ENCODE assay signal across 8 cellular contexts in genomic region chr12:27627836-27628469, GRCh38.
A peak's percentile ranks its signal among the peaks of the same experiment; 100 is the strongest.
DNase-seq lines count a peak whose midpoint lies in the region; ATAC-seq, FAIRE-seq and TF ChIP-seq lines count a peak whose summit lies in the region.
"Not testable (repeated sequence)": the region's sequence is repeated elsewhere in the genome, so short reads cannot be mapped to it uniquely, and the experiment has no call there.

No MANE protein-coding gene starts in this region.

- H4K20me1 ChIP-seq in PC-3 (ENCODE audit: low read length); keratinocyte (ENCODE audit: control insufficient read depth, extremely low read depth, insufficient read depth, low read length): not testable (repeated sequence)

- peak overlapping the region; percentile 45 for H3K9ac ChIP-seq in PC-3 (ENCODE audit: low read length)
- peak overlapping the region; percentile 3 for H3K9ac ChIP-seq in keratinocyte (ENCODE audit: control insufficient read depth, extremely low read depth, insufficient read depth, low read length)
- peak overlapping the region; percentile 77 for H3K9ac ChIP-seq in skeletal muscle satellite cell (ENCODE audit: low read depth, low read length)

- CTCF ChIA-PET in PC-3 (lab: Charles Lee): not testable (repeated sequence)

- not testable (repeated sequence) for H3K9me3 ChIP-seq in PC-3 (ENCODE audit: low read length); body of pancreas; esophagus muscularis mucosa; keratinocyte (ENCODE audit: control insufficient read depth, low read depth, low read length); skeletal muscle satellite cell (replicated peaks; ENCODE audit: low read length); aorta (ENCODE audit: control insufficient read depth, low read length)

- not testable (repeated sequence) for H3K27me3 ChIP-seq in PC-3 (ENCODE audit: low read length); body of pancreas; esophagus muscularis mucosa; keratinocyte (ENCODE audit: control insufficient read depth, extremely low read depth, insufficient read depth, low read length); skeletal muscle satellite cell (ENCODE audit: control insufficient read depth, insufficient read depth, low read length); aorta (ENCODE audit: control insufficient read depth in 1 of 2, insufficient read depth in 2 of 2, low read length in 1 of 2)

- WGBS in body of pancreas, 2 donors: 48 to 53% methylated on average over 2 of the region's 2 CpGs
- WGBS in esophagus muscularis mucosa: 68% methylated on average over 2 of the region's 2 CpGs
- 41 to 43% methylated on average over 2 of the region's 2 CpGs for WGBS in aorta, 2 donors

- POLR2A ChIA-PET in PC-3 (lab: Charles Lee; ENCODE audit: unreplicated experiment): not testable (repeated sequence)

- H3K4me2 ChIP-seq in PC-3 (ENCODE audit: low read length) (peak overlapping the region; percentile 67), keratinocyte (ENCODE audit: control insufficient read depth, extremely low read depth, insufficient read depth, low read depth, low read length) (peak overlapping the region; percentile 59), skeletal muscle satellite cell (ENCODE audit: low read length) (peak overlapping the region; percentile 72)

- H3K4me3 Mint-ChIP-seq in activated T-cell treated with anti-CD3 and anti-CD28 coated beads, Interleukin-2, amount 50 U/mL, for 72 hours: peak overlapping the region; percentile 33 to 64

- not testable (repeated sequence) for H3K9me2 ChIP-seq in PC-3 (replicated peaks; ENCODE audit: low read length)

- H3K27ac Mint-ChIP-seq in activated T-cell treated with anti-CD3 and anti-CD28 coated beads, Interleukin-2, amount 50 U/mL, for 72 hours: not testable (repeated sequence)

- H3K4me1 Mint-ChIP-seq in activated T-cell treated with anti-CD3 and anti-CD28 coated beads, Interleukin-2, amount 50 U/mL, for 72 hours (ENCODE audit: low read depth): peaks cover 19% of the 10 kb centered on the region

- FAIRE-seq in GM12891 (lab: Jason Lieb, UNC) (peak; percentile 28), keratinocyte (lab: Jason Lieb, UNC) (peak; percentile 78)

- H2AFZ ChIP-seq in PC-3 (ENCODE audit: low read length); keratinocyte (ENCODE audit: control insufficient read depth, low read length): not testable (repeated sequence)

- not testable (repeated sequence) for BruUV-seq in PC-3 (replicated peaks; lab: Mats Ljungman, UMichigan)

- not testable (repeated sequence) for TF ChIP-seq EP300 in esophagus muscularis mucosa (IDR thresholded peaks at IDR 0.05)

- H3K27ac ChIP-seq in PC-3 (ENCODE audit: low read length) (peak overlapping the region; percentile 86), body of pancreas (peak overlapping the region in 3 of 4 donors; percentile 36 to 65 (median 39)), esophagus muscularis mucosa (replicated peaks in 1 of 4) (peak overlapping the region; percentile 6 to 69 (median 44)), keratinocyte (ENCODE audit: control insufficient read depth, insufficient read depth, low read length) (peak overlapping the region; percentile 38), aorta (ENCODE audit: low read depth in 1 of 2, low read length in 2 of 2) (peak overlapping the region; percentile 15 to 16)

- peaks cover 26% of the 10 kb centered on the region for H3K79me2 ChIP-seq in PC-3 (ENCODE audit: low read length)
- H3K79me2 ChIP-seq in keratinocyte (ENCODE audit: control insufficient read depth, insufficient read depth, low read length): peaks cover 66% of the 10 kb centered on the region

- H3K9me1 ChIP-seq in keratinocyte (ENCODE audit: control insufficient read depth, extremely low read depth, insufficient read depth, low read length): not testable (repeated sequence)

- dilution Hi-C loops in keratinocyte (cut with MboI; ENCODE audit: extremely low pct_ligation_motif_present, low sequenced_read_pairs): not testable (repeated sequence)

- TF ChIP-seq CTCF in PC-3 (conservative IDR thresholded peaks at IDR 0.05; ENCODE audit: low read depth, low read length); body of pancreas (IDR thresholded peaks at IDR 0.05); esophagus muscularis mucosa (IDR thresholded peaks at IDR 0.05); keratinocyte (optimal IDR thresholded peaks at IDR 0.05 in 1 of 3, IDR thresholded peaks at IDR 0.05 in 1 of 3, conservative IDR thresholded peaks at IDR 0.05 in 1 of 3; ENCODE audit: extremely low read depth in 1 of 3, insufficient read depth in 2 of 3, low read length in 3 of 3): not testable (repeated sequence)

- H3K4me3 ChIP-seq in PC-3 (ENCODE audit: low read length) (peak overlapping the region; percentile 24; the same call in 1 of the 2 replicates), skeletal muscle satellite cell (ENCODE audit: low read length) (peak overlapping the region; percentile 25)
- H3K4me3 ChIP-seq in body of pancreas; esophagus muscularis mucosa; keratinocyte (ENCODE audit: control insufficient read depth in 2 of 3, extremely low read depth in 1 of 3, insufficient read depth in 2 of 3, low read depth in 1 of 3, low read length in 3 of 3); aorta (ENCODE audit: low read length in 2 of 2): not testable (repeated sequence)

- H3F3A ChIP-seq in PC-3 (ENCODE audit: low read length, unreplicated experiment): not testable (repeated sequence)

- H3K4me1 ChIP-seq in PC-3 (ENCODE audit: insufficient read depth, low read length) (peaks cover 51% of the 10 kb centered on the region), body of pancreas (peaks cover 36% of the 10 kb centered on the region), esophagus muscularis mucosa (peaks cover 15 to 35% (median 28%) of the 10 kb centered on the region in 4 donors), keratinocyte (ENCODE audit: control insufficient read depth, extremely low read depth, insufficient read depth, low read length) (peaks cover 46% of the 10 kb centered on the region), skeletal muscle satellite cell (ENCODE audit: control insufficient read depth, insufficient read depth, low read length) (peaks cover 70% of the 10 kb centered on the region)
- not testable (repeated sequence) for H3K4me1 ChIP-seq in aorta (ENCODE audit: control insufficient read depth in 1 of 2, insufficient read depth in 2 of 2, low read length in 2 of 2)

- H3K27me3 Mint-ChIP-seq in activated T-cell treated with anti-CD3 and anti-CD28 coated beads, Interleukin-2, amount 50 U/mL, for 72 hours (ENCODE audit: low read depth): peaks cover 12% of the 10 kb centered on the region

- H3K36me3 ChIP-seq in PC-3 (ENCODE audit: low read depth, low read length); body of pancreas (replicated peaks in 1 of 2; ENCODE audit: insufficient read depth in 1 of 2, low read depth in 2 of 2); esophagus muscularis mucosa; keratinocyte (ENCODE audit: control insufficient read depth in 2 of 2, extremely low read depth in 1 of 2, insufficient read depth in 2 of 2, low read length in 2 of 2); skeletal muscle satellite cell (ENCODE audit: insufficient read depth, low read length); aorta (ENCODE audit: control insufficient read depth in 1 of 2, insufficient read depth in 2 of 2, low read length in 1 of 2): not testable (repeated sequence)

- not testable (repeated sequence) for H3K36me3 Mint-ChIP-seq in activated T-cell treated with anti-CD3 and anti-CD28 coated beads, Interleukin-2, amount 50 U/mL, for 72 hours (ENCODE audit: insufficient read depth in 2 of 2)

- ATAC-seq in PC-3; body of pancreas; aorta (ENCODE audit: low FRiP score): not testable (repeated sequence)
- peak; percentile 81 to 83 for ATAC-seq in activated T-cell treated with anti-CD3 and anti-CD28 coated beads, Interleukin-2, amount 50 U/mL, for 72 hours (replicated peaks in 1 of 2)

- DNase-seq in GM12891 (ENCODE audit: insufficient read length, low spot score); PC-3; activated T-cell treated with anti-CD3 and anti-CD28 coated beads, Interleukin-2, amount 50 U/mL, for 72 hours; body of pancreas; esophagus muscularis mucosa (ENCODE audit: extremely low spot score); keratinocyte (ENCODE audit: low read depth, low spot score); aorta: not testable (repeated sequence)

- intact Hi-C loops in PC-3 (cut with micrococcal nuclease) (loop anchor here (2.0 kb wide), 1 partner anchor 103 kb away; the partner anchor contains the start of gene PPFIBP1), aorta (cut with DNase I) (loop anchor here in 1 of 2 donors (5.0 kb wide), 1 partner anchor 101 kb away; no protein-coding TSS in a partner anchor)
- intact Hi-C loops in body of pancreas (cut with DNase I); esophagus muscularis mucosa (cut with DNase I): not testable (repeated sequence)

- H3K9me3 Mint-ChIP-seq in activated T-cell treated with anti-CD3 and anti-CD28 coated beads, Interleukin-2, amount 50 U/mL, for 72 hours: not testable (repeated sequence)

- TF ChIP-seq POLR2A in GM12891 (IDR thresholded peaks at IDR 0.05; ENCODE audit: low read depth, low read length); body of pancreas (IDR thresholded peaks at IDR 0.05); esophagus muscularis mucosa (IDR thresholded peaks at IDR 0.05; ENCODE audit: low read depth): not testable (repeated sequence)

Comparison
In these comparisons a context has a peak if more than half of its experiments do, and no peak if none do; other contexts are left out.
1. H3K27ac ChIP-seq: peak in every context shown above with its lines; median percentile 86 in PC-3; 44 in esophagus muscularis mucosa; 39 in body of pancreas; 38 in keratinocyte; 16 in aorta.
2. H3K9ac ChIP-seq: peak in every context shown above with its lines; median percentile 77 in skeletal muscle satellite cell; 45 in PC-3; 3 in keratinocyte.